In the genomic region with DNA sequence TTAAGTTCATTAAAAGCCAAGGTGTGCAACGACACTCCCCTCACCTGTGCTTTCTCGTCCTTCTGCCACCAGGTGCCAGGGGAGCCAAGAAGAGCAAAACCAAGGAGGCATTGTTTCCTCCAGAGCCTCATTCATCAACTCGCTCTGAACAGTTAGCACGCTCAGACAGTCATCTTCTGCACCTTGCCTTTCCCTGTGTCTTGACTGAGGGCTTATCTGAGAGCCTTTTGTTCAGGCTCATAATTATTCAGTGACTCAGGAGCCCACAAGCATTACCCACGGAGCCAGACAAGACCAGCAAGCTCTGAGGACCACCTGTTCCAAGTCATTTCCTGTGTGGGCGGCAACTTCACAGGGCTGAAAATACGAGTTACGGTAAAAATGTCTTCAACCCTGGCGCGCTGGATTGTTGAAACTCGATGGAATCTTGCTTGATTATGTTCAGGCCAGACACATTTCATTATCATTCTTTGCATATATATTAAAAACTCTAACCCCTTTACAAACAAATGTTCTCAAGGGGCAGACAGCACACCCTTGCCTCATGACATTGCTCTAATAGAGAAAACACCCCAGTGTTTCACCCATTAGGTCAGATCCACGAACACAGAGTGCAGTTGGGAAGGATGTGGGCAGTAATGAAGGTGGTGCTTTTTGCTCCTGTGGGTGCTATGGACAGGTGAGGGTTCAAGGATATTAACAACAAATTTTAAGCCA, we compare ENCODE assay signal across 8 cellular contexts.
A peak's percentile ranks its signal among the peaks of the same experiment; 100 is the strongest.
DNase-seq lines count a peak whose midpoint lies in the region; ATAC-seq and TF ChIP-seq lines count a peak whose summit lies in the region.

No MANE protein-coding gene starts in this region.

- H3K9me2 ChIP-seq in PC-9 (ENCODE audit: insufficient read depth) = no peaks in the 10 kb centered on the region

- intact Hi-C loops in PC-9 (cut with micrococcal nuclease; ENCODE audit: unreplicated experiment) = loop anchor here (1.0 to 10.0 kb wide), 8 partner anchors 60 to 447 kb away; no protein-coding TSS in a partner anchor
- intact Hi-C loops in psoas muscle (cut with DNase I) = no loop called here

- WGBS in psoas muscle, 3 donors = 59 to 71% (median 59%) methylated on average over 12 of the region's 12 CpGs

- no peaks in the 10 kb centered on the region for H4K20me1 ChIP-seq in PC-9 (ENCODE audit: insufficient read depth)

- H3K4me1 Mint-ChIP-seq in activated naive CD4-positive, alpha-beta T cell treated with anti-CD3 and anti-CD28 coated beads, Interleukin-2, amount 10 ng/mL, durations not matched to agents 7 days and 5 days = peaks cover 14% of the 10 kb centered on the region

- peak overlapping the region; percentile 65 for H3K4me2 ChIP-seq in PC-9

- H3K4me1 ChIP-seq in PC-9 (replicated peaks; ENCODE audit: insufficient read depth) = peaks cover 53% of the 10 kb centered on the region
- H3K4me1 ChIP-seq in psoas muscle = peaks cover 2% of the 10 kb centered on the region

- no peaks in the 10 kb centered on the region for H3K9me3 Mint-ChIP-seq in activated naive CD4-positive, alpha-beta T cell treated with anti-CD3 and anti-CD28 coated beads, Interleukin-2, amount 10 ng/mL, durations not matched to agents 7 days and 5 days

- H3K27ac ChIP-seq in PC-9 (peak overlapping the region; percentile 99), psoas muscle (no peak overlapping the region)

- H3K79me2 ChIP-seq in PC-9 (ENCODE audit: low read depth) = no peaks in the 10 kb centered on the region

- peak overlapping the region; percentile 21 for H3K27ac Mint-ChIP-seq in activated naive CD4-positive, alpha-beta T cell treated with anti-CD3 and anti-CD28 coated beads, Interleukin-2, amount 10 ng/mL, durations not matched to agents 7 days and 5 days

- 0 out of 2 replicates have a peak, but pooled peaks cover 5% of the 10 kb centered on the region for H3K9me3 ChIP-seq in PC-9 (ENCODE audit: insufficient read depth, low read depth)
- no peaks in the 10 kb centered on the region for H3K9me3 ChIP-seq in psoas muscle

- ATAC-seq in psoas muscle = peak in 3 of 4 donors; percentile 60 to 73 (median 67)
- no peak for ATAC-seq in HG03565 (IDR thresholded peaks at IDR 0.05; ENCODE audit: unreplicated experiment)
- no peak for ATAC-seq in HG03108 (IDR thresholded peaks at IDR 0.05; ENCODE audit: unreplicated experiment)

- peaks cover 3% of the 10 kb centered on the region for H3K27me3 Mint-ChIP-seq in activated naive CD4-positive, alpha-beta T cell treated with anti-CD3 and anti-CD28 coated beads, Interleukin-2, amount 10 ng/mL, durations not matched to agents 7 days and 5 days

- H3F3A ChIP-seq in PC-9 (ENCODE audit: insufficient read depth, low read depth) = peaks cover 36% of the 10 kb centered on the region

- peak overlapping the region; percentile 7; the same call in 1 of the 2 replicates for H3K4me3 ChIP-seq in PC-9
- no peak overlapping the region for H3K4me3 ChIP-seq in psoas muscle

- DNase-seq in COR-L47 (lab: John Stamatoyannopoulos, UW) = peak; percentile 4
- peak; percentile 74 to 95 for DNase-seq in PC-9
- DNase-seq in activated naive CD4-positive, alpha-beta T cell treated with anti-CD3 and anti-CD28 coated beads, Interleukin-2, amount 10 ng/mL, durations not matched to agents 7 days and 5 days = peak; percentile 28
- no peak for DNase-seq in psoas muscle
- DNase-seq in GF-D8 (lab: John Stamatoyannopoulos, UW) = no peak
- DNase-seq in pons (ENCODE audit: low spot score) = no peak

- H3K36me3 ChIP-seq in PC-9 (ENCODE audit: low read depth) (no peaks in the 10 kb centered on the region), psoas muscle (ENCODE audit: insufficient read depth in 1 of 2, low read depth in 1 of 2) (no peaks in the 10 kb centered on the region)

- H2AFZ ChIP-seq in PC-9 = no peak overlapping the region

- BruUV-seq in PC-9 (replicated peaks; lab: Mats Ljungman, UMichigan) = TSS peak; percentile 66

- CTCF ChIA-PET in PC-9 (lab: Charles Lee) = interaction anchor here (0.6 to 1.2 kb wide), 4 partner anchors 78 to 261 kb away, joined by 3 to 10 read pairs (median 4); no protein-coding TSS in a partner anchor
- CTCF ChIA-PET in activated naive CD4-positive, alpha-beta T cell treated with anti-CD3 and anti-CD28 coated beads, Interleukin-2, amount 10 ng/mL, durations not matched to agents 7 days and 5 days (lab: Charles Lee) = interaction anchor here (1.0 kb wide), 1 partner anchor 90 kb away, joined by 3 read pairs; no protein-coding TSS in a partner anchor

- POLR2A ChIA-PET in PC-9 (lab: Charles Lee; ENCODE audit: unreplicated experiment) = interaction anchor here (0.5 to 0.7 kb wide), 6 partner anchors 61 to 246 kb away, joined by 3 to 9 read pairs (median 3); a partner anchor contains a TSS

- no peaks in the 10 kb centered on the region for H3K36me3 Mint-ChIP-seq in activated naive CD4-positive, alpha-beta T cell treated with anti-CD3 and anti-CD28 coated beads, Interleukin-2, amount 10 ng/mL, durations not matched to agents 7 days and 5 days

- no peak overlapping the region for H3K4me3 Mint-ChIP-seq in activated naive CD4-positive, alpha-beta T cell treated with anti-CD3 and anti-CD28 coated beads, Interleukin-2, amount 10 ng/mL, durations not matched to agents 7 days and 5 days

- TF ChIP-seq CTCF in PC-9 (conservative IDR thresholded peaks at IDR 0.05) = no peak
- no peak for TF ChIP-seq CTCF in psoas muscle (IDR thresholded peaks at IDR 0.05)

- no peaks in the 10 kb centered on the region for H3K27me3 ChIP-seq in PC-9 (ENCODE audit: insufficient read depth, low read depth)
- no peaks in the 10 kb centered on the region for H3K27me3 ChIP-seq in psoas muscle (ENCODE audit: insufficient read depth in 3 of 3, low read length in 2 of 3)

Comparison
In these comparisons a context has a peak if more than half of its experiments do, and no peak if none do; other contexts are left out.
1. DNase-seq: peak in COR-L47 (single experiment), PC-9 (2 of 2) and activated naive CD4-positive, alpha-beta T cell treated with anti-CD3 and anti-CD28 coated beads, Interleukin-2, amount 10 ng/mL, durations not matched to agents 7 days and 5 days (single experiment); none in psoas muscle (0 of 2), GF-D8 (single experiment) and pons (single experiment).
2. ATAC-seq: peak in psoas muscle (3 of 4); none in HG03565 (single experiment) and HG03108 (single experiment).